2 cellular contexts compared by ENCODE assay signal in genomic region chr15:41904487-41905359, GRCh38.
TF ChIP-seq lines count a peak whose summit lies in the region.

No MANE protein-coding gene starts in this region.

TF ChIP-seq in A549, 52 proteins besides CTCF, POLR2A, EP300 and RAD21 (continued from another document):
- TF ChIP-seq REST (IDR thresholded peaks at IDR 0.05) (no peak), KDM5A (IDR thresholded peaks at IDR 0.05) (no peak), SMC3 (IDR thresholded peaks at IDR 0.05) (peak; percentile 66), MAFK (IDR thresholded peaks at IDR 0.05; ENCODE audit: partially characterized antibody) (peak; percentile 94), TFCP2L1 (CRISPR knock-in tag; IDR thresholded peaks at IDR 0.05) (no peak)

TF ChIP-seq in K562, 482 proteins besides CTCF, POLR2A, EP300 and RAD21 (continued from another document):
- TF ChIP-seq THAP12 (CRISPR knock-in tag; IDR thresholded peaks at IDR 0.05) (no peak), MAFF (IDR thresholded peaks at IDR 0.05; ENCODE audit: low read length) (peak; percentile 43; the same call in 1 of the 2 replicates), PHTF2 (CRISPR knock-in tag; IDR thresholded peaks at IDR 0.05) (no peak), MAFG (tag; conservative IDR thresholded peaks at IDR 0.05) (peak; percentile 72), ZBTB9 (CRISPR knock-in tag; IDR thresholded peaks at IDR 0.05) (no peak), GMEB1 (CRISPR knock-in tag; IDR thresholded peaks at IDR 0.05) (no peak), RBM17 (IDR thresholded peaks at IDR 0.05; ENCODE audit: borderline replicate concordance, low read depth, low read length) (no peak), CREBBP (IDR thresholded peaks at IDR 0.05; ENCODE audit: low read depth, low read length) (no peak), SIN3A (IDR thresholded peaks at IDR 0.05; ENCODE audit: borderline replicate concordance in 2 of 2, control insufficient read depth in 1 of 2, low read depth in 2 of 2, low read length in 2 of 2) (no peak), RFX7 (CRISPR knock-in tag; IDR thresholded peaks at IDR 0.05) (no peak), SMARCE1 (IDR thresholded peaks at IDR 0.05) (no peak), SLC30A9 (CRISPR knock-in tag; IDR thresholded peaks at IDR 0.05) (no peak), ZNF280A (IDR thresholded peaks at IDR 0.05; ENCODE audit: low read depth, partially characterized antibody) (no peak), SRSF7 (optimal IDR thresholded peaks at IDR 0.05; ENCODE audit: low read depth, low read length) (no peak), MAFK (IDR thresholded peaks at IDR 0.05; ENCODE audit: low read length) (peak; percentile 74), ETS2 (tag; IDR thresholded peaks at IDR 0.05; ENCODE audit: borderline replicate concordance, poor library complexity, severe bottlenecking) (no peak), TAL1 (IDR thresholded peaks at IDR 0.05) (no peak)
